ENCODE assay signal across 13 cellular contexts in genomic region chr12:117060236-117060926, GRCh38. TPM values are rescaled to one million over a fixed set of nuclear protein-coding genes. Genes with fewer than 3 reads are reported as not detected.
DNase-seq lines count a peak whose midpoint lies in the region; ATAC-seq and TF ChIP-seq lines count a peak whose summit lies in the region.
"Had no signal": no experiment of that assay in that cellular context is flagged by ENCODE, and none has a peak within 500 bp of the region (broad histone marks: within the 10 kb centered on the region; RNA-seq: fewer than 3 reads in every experiment).

No MANE protein-coding gene starts in this region.

- H3K9me2 ChIP-seq in PC-9 (ENCODE audit: insufficient read depth), result no peaks in the 10 kb centered on the region

- H3K9me3 ChIP-seq in PC-9 (ENCODE audit: insufficient read depth, low read depth), result no peaks in the 10 kb centered on the region
- no peaks in the 10 kb centered on the region for H3K9me3 ChIP-seq in heart left ventricle
- no peaks in the 10 kb centered on the region for H3K9me3 ChIP-seq in neuron (ENCODE audit: low read length)
- H3K9me3 ChIP-seq in suprapubic skin, result no peaks in the 10 kb centered on the region

- H3K4me3 ChIP-seq in H7 (ENCODE audit: insufficient read depth, low read depth, low read length) (no peak overlapping the region), PC-9 (no peak overlapping the region), heart left ventricle (no peak overlapping the region), neuron (ENCODE audit: low read length) (peak overlapping the region; percentile 35), suprapubic skin (no peak overlapping the region)
- H3K4me3 ChIP-seq: GM12878 had no signal

- H4K20me1 ChIP-seq in PC-9 (ENCODE audit: insufficient read depth), result no peaks in the 10 kb centered on the region

- H3K4me1 ChIP-seq in PC-9 (replicated peaks; ENCODE audit: insufficient read depth) (no peaks in the 10 kb centered on the region), heart left ventricle (peaks cover 0 to 48% (median 20%) of the 10 kb centered on the region in 12 donors), neuron (ENCODE audit: insufficient read depth, low read length) (peaks cover 33% of the 10 kb centered on the region), suprapubic skin (peaks cover 10% of the 10 kb centered on the region)

- no peaks in the 10 kb centered on the region for H3F3A ChIP-seq in PC-9 (ENCODE audit: insufficient read depth, low read depth)

- ATAC-seq in heart left ventricle, result peak in 3 of 4 donors; percentile 29 to 61 (median 32)
- ATAC-seq: GM12878 had no signal

- no peaks in the 10 kb centered on the region for H3K27me3 ChIP-seq in H7 (ENCODE audit: control insufficient read depth, insufficient read depth, low read length)
- peaks cover 34% of the 10 kb centered on the region; the same call in 1 of the 2 replicates for H3K27me3 ChIP-seq in PC-9 (ENCODE audit: insufficient read depth, low read depth)
- H3K27me3 ChIP-seq in heart left ventricle, result no peaks in the 10 kb centered on the region
- no peaks in the 10 kb centered on the region for H3K27me3 ChIP-seq in neuron (ENCODE audit: insufficient read depth, low read length)
- H3K27me3 ChIP-seq in suprapubic skin, result no peaks in the 10 kb centered on the region

- H3K79me2 ChIP-seq in PC-9 (ENCODE audit: low read depth), result no peaks in the 10 kb centered on the region

- CTCF ChIA-PET in PC-9 (lab: Charles Lee), result no interaction called here

- 45 to 59% (median 58%) methylated on average over 17 to 21 of the region's 21 CpGs for WGBS in heart left ventricle, 4 donors
- 32% methylated on average over 8 of the region's 21 CpGs for WGBS in suprapubic skin

- BruUV-seq in PC-9 (replicated peaks; lab: Mats Ljungman, UMichigan), result no TSS peak

- TF ChIP-seq CTCF in PC-9 (conservative IDR thresholded peaks at IDR 0.05) (no peak), heart left ventricle (IDR thresholded peaks at IDR 0.05) (no peak), suprapubic skin (IDR thresholded peaks at IDR 0.05) (no peak)

- peak overlapping the region; percentile 35 for H3K4me2 ChIP-seq in PC-9

- no peak for TF ChIP-seq POLR2A in heart left ventricle (IDR thresholded peaks at IDR 0.05)
- TF ChIP-seq POLR2A in suprapubic skin (IDR thresholded peaks at IDR 0.05), result no peak

- TF ChIP-seq EP300 in suprapubic skin (IDR thresholded peaks at IDR 0.05), result no peak

- DNase-seq in H7 (peak; percentile 64), PC-9 (peak in 1 of 2 experiments; percentile 33), heart left ventricle (no peak), globus pallidus (ENCODE audit: low spot score) (no peak), suprapubic skin (ENCODE audit: low spot score in 2 of 2) (no peak), DMS 273 treated with DMSO at 0.1 percent for 48 hours (lab: John Stamatoyannopoulos, UW) (no peak)
- DNase-seq: activated CD8-positive, alpha-beta memory T cell treated with anti-CD3 and anti-CD28 coated beads, Interleukin-2, amount 50 U/mL, for 4 hours; aorta; effector memory CD4-positive, alpha-beta T cell; NCI-H1092; T-helper 2 cell had no signal

- POLR2A ChIA-PET in PC-9 (lab: Charles Lee; ENCODE audit: unreplicated experiment), result no interaction called here

- 0 out of 2 replicates have a peak overlapping the region, but pooled peaks have one; percentile 33 for H2AFZ ChIP-seq in PC-9
- peak overlapping the region; percentile 7 for H2AFZ ChIP-seq in neuron (ENCODE audit: low read depth, low read length)

- no peak overlapping the region for H3K27ac ChIP-seq in PC-9
- H3K27ac ChIP-seq in heart left ventricle, result peak overlapping the region in 10 of 12 donors; percentile 28 to 74 (median 52)
- no peak overlapping the region for H3K27ac ChIP-seq in suprapubic skin

- intact Hi-C loops in PC-9 (cut with micrococcal nuclease; ENCODE audit: unreplicated experiment), result no loop called here
- intact Hi-C loops in heart left ventricle (cut with DNase I), result no loop called here

- H3K36me3 ChIP-seq in H7 (replicated peaks; ENCODE audit: control insufficient read depth, insufficient read depth, low read length) (no peaks in the 10 kb centered on the region), PC-9 (ENCODE audit: low read depth) (no peaks in the 10 kb centered on the region), heart left ventricle (peaks cover 0 to 10% (median 0%) of the 10 kb centered on the region in 9 donors), neuron (ENCODE audit: insufficient read depth, low read length) (no peaks in the 10 kb centered on the region), suprapubic skin (no peaks in the 10 kb centered on the region)

RNA-seq across cellular contexts. Expression of gene TESC, which starts 38.8 kb away (rescaled TPM):
- 15.8 and 18.3 TPM in 2 replicates for total RNA-seq in H7 (2014; rRNA removed; shearing (Covaris generic))
- not detected in 2 replicates for total RNA-seq in PC-9 (2021)
- total RNA-seq in heart left ventricle, result 10 to 100 TPM; 25.2 to 94.1 (median 72.2) TPM
- polyA plus RNA-seq in heart left ventricle, result 10 to 100 TPM; 40.5 to 88.8 TPM
- total RNA-seq in suprapubic skin, result 10 to 100 TPM in 3 of 4 donors, 1 to 10 TPM in 1; 7.2 to 21.9 (median 19.9) TPM

Comparison
In these comparisons a context has a peak if more than half of its experiments do, and no peak if none do; other contexts are left out.
1. H3K27ac ChIP-seq: peak in heart left ventricle (10 of 12); none in PC-9 (single experiment) and suprapubic skin (single experiment).